In the genomic region with DNA sequence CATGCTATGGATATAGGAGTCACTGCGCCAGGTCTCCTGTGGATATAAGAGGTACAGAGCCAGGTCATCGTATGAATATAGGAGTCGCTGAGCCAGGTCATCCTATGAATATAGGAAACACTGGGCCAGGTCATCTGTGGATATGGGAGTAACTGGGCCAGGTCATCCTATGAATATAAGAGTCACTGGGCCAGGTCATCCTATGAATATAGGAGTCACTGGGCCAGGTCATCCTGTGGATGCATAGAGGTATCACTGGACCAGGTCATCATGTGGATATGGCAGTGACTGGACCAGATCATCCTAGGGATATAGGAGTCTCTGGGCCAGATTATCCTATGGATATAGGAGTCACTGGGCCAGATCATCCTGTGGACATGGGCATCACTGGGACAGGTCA, we compare ENCODE assay signal across 9 cellular contexts.
"Had no signal": no experiment of that assay in that cellular context is flagged by ENCODE, and none has a peak within 500 bp of the region (broad histone marks: within the 10 kb centered on the region; RNA-seq: fewer than 3 reads in every experiment).

No MANE protein-coding gene starts in this region.

- H3K27ac ChIP-seq: GM23248 had no signal

- H3K9ac ChIP-seq: GM23248 had no signal

- H3K4me1 Mint-ChIP-seq: H9 had no signal

- H3K4me3 Mint-ChIP-seq: H9 had no signal

- H3K27ac Mint-ChIP-seq: H9 had no signal

- H3K4me3 ChIP-seq: GM23248, K562 had no signal

- ATAC-seq: K562 had no signal

- FAIRE-seq: H54, HTR-8/SVneo, K562 had no signal

- H2AFZ ChIP-seq: GM23248 had no signal

- DNase-seq: GM23248, GOT3, H9, HCEC 1CT, IMR-90, KG1 had no signal
